15 cellular contexts compared by ENCODE assay signal in the genomic region with DNA sequence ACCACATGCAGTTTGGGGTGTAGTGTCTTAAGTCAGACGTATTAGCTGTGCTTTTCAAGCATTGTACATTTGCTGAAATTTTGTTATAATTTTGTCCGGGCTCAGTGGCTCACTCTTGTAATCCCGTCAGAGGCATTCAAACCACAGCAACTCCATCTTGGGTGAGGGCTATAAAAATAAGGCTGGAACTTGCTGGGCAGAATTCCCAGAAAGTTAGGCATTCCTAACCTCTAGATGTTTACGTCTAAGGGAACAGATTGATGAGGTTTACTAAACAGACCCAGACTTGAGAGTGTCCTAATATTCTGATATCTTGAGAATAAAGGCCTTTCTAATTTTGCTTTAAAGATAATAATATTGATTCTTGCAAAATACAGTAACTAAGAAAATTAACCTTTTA.
DNase-seq lines count a peak whose midpoint lies in the region; ATAC-seq and TF ChIP-seq lines count a peak whose summit lies in the region.
"Had no signal": no experiment of that assay in that cellular context is flagged by ENCODE, and none has a peak within 500 bp of the region (broad histone marks: within the 10 kb centered on the region; RNA-seq: fewer than 3 reads in every experiment).

No MANE protein-coding gene starts in this region.

- intact Hi-C loops in transverse colon (cut with DNase I; ENCODE audit: low total_unique reads), result no loop called here

- TF ChIP-seq POLR2A in transverse colon (IDR thresholded peaks at IDR 0.05), result no peak

- peak overlapping the region in 3 of 4 donors; percentile 22 to 63 (median 31) for H3K27ac ChIP-seq in transverse colon

- no peaks in the 10 kb centered on the region for H3K36me3 ChIP-seq in transverse colon

- no peaks in the 10 kb centered on the region for H3K4me1 ChIP-seq in transverse colon

- no peak overlapping the region for H3K4me3 ChIP-seq in astrocyte of the cerebellum (ENCODE audit: low read depth, low read length)
- H3K4me3 ChIP-seq in fibroblast of villous mesenchyme (ENCODE audit: low read depth, low read length), result no peak overlapping the region
- no peak overlapping the region for H3K4me3 ChIP-seq in transverse colon

- DNase-seq in H4 (ENCODE audit: low spot score), result peak; percentile 77
- DNase-seq in astrocyte of the cerebellum (ENCODE audit: low read depth), result peak; percentile 1
- DNase-seq in fibroblast of villous mesenchyme (ENCODE audit: low read depth), result peak; percentile 0
- DNase-seq in transverse colon, result no peak
- DNase-seq in hepatic stellate cell (ENCODE audit: low spot score), result no peak
- DNase-seq in activated CD8-positive, alpha-beta memory T cell treated with anti-CD3 and anti-CD28 coated beads, Interleukin-2, amount 50 U/mL, for 48 hours, result no peak
- DNase-seq: C1 segment of cervical spinal cord; CD4-positive, alpha-beta T cell; COR-L47; DMS153; DMS79 treated with DMSO at 0.1 percent for 48 hours; EL; GDM1; H7 had no signal

- TF ChIP-seq CTCF in astrocyte of the cerebellum (IDR thresholded peaks at IDR 0.05; ENCODE audit: low read depth, low read length, missing control alignments) (no peak), fibroblast of villous mesenchyme (IDR thresholded peaks at IDR 0.05; ENCODE audit: insufficient read depth, low read depth, low read length) (no peak), transverse colon (IDR thresholded peaks at IDR 0.05) (no peak)

- WGBS in transverse colon (ENCODE audit: low coverage in 1 of 2), 2 donors, result 56 to 69% methylated on average over 2 to 4 of the region's 4 CpGs

- no peak for ATAC-seq in HG03175 (IDR thresholded peaks at IDR 0.05; ENCODE audit: unreplicated experiment)

- H3K9me3 ChIP-seq in transverse colon, result peaks cover 10 to 12% of the 10 kb centered on the region in 2 donors

- no peak for TF ChIP-seq EP300 in transverse colon (IDR thresholded peaks at IDR 0.05; ENCODE audit: low read depth)

- no peaks in the 10 kb centered on the region for H3K27me3 ChIP-seq in transverse colon

- in situ Hi-C loops in astrocyte of the cerebellum (cut with HindIII; ENCODE audit: low sequenced_read_pairs) (no loop called here), transverse colon (cut with MboI; ENCODE audit: low pct_ligation_motif_present in 1 of 4, low pct_unique_long_range_greater_than_20kb in 1 of 4, low sequenced_read_pairs in 3 of 4) (no loop called here)

Comparison
In these comparisons a context has a peak if more than half of its experiments do, and no peak if none do; other contexts are left out.
1. DNase-seq: peak in H4 (single experiment), astrocyte of the cerebellum (single experiment) and fibroblast of villous mesenchyme (single experiment); none in transverse colon (single experiment), hepatic stellate cell (single experiment) and activated CD8-positive, alpha-beta memory T cell treated with anti-CD3 and anti-CD28 coated beads, Interleukin-2, amount 50 U/mL, for 48 hours (single experiment).